Comparison of ENCODE assay signal across 2 cellular contexts in the genomic region with DNA sequence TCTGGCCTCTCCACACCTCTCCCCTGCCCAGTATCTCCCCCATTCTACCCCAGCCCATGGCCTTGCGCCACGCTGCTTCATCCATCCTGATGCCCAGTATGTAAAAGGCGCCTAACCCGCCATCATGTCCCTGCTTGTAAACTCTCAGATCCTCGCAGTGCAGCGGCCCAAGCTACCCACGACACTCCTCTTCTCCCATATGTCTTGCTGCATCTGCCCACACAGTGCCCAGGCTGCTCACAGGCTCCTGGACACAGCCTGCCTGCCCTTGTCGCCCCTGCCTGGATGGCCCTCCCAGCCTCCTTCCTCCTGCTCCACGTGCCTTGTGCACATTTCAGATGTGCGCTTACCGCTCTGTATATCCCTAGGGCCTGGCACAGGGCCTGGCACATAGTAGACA.
TF ChIP-seq lines count a peak whose summit lies in the region.

No MANE protein-coding gene starts in this region.

TF ChIP-seq in SK-N-SH treated with all-trans-retinoic acid at 6 μM for 48 hours, 23 proteins besides CTCF, POLR2A, EP300 and RAD21 (continued from another document):
- TF ChIP-seq ZNF565 (CRISPR knock-in tag; conservative IDR thresholded peaks at IDR 0.05; ENCODE audit: low read depth), result no peak
- TF ChIP-seq, protein P1, sequence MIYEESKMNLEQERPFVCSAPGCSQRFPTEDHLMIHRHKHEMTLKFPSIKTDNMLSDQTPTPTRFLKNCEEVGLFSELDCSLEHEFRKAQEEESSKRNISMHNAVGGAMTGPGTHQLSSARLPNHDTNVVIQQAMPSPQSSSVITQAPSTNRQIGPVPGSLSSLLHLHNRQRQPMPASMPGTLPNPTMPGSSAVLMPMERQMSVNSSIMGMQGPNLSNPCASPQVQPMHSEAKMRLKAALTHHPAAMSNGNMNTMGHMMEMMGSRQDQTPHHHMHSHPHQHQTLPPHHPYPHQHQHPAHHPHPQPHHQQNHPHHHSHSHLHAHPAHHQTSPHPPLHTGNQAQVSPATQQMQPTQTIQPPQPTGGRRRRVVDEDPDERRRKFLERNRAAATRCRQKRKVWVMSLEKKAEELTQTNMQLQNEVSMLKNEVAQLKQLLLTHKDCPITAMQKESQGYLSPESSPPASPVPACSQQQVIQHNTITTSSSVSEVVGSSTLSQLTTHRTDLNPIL (CRISPR knock-in tag; IDR thresholded peaks at IDR 0.05; ENCODE audit: low read depth), result no peak
- TF ChIP-seq ZNF8 (CRISPR knock-in tag; IDR thresholded peaks at IDR 0.05), result no peak
- TF ChIP-seq, protein P2, sequence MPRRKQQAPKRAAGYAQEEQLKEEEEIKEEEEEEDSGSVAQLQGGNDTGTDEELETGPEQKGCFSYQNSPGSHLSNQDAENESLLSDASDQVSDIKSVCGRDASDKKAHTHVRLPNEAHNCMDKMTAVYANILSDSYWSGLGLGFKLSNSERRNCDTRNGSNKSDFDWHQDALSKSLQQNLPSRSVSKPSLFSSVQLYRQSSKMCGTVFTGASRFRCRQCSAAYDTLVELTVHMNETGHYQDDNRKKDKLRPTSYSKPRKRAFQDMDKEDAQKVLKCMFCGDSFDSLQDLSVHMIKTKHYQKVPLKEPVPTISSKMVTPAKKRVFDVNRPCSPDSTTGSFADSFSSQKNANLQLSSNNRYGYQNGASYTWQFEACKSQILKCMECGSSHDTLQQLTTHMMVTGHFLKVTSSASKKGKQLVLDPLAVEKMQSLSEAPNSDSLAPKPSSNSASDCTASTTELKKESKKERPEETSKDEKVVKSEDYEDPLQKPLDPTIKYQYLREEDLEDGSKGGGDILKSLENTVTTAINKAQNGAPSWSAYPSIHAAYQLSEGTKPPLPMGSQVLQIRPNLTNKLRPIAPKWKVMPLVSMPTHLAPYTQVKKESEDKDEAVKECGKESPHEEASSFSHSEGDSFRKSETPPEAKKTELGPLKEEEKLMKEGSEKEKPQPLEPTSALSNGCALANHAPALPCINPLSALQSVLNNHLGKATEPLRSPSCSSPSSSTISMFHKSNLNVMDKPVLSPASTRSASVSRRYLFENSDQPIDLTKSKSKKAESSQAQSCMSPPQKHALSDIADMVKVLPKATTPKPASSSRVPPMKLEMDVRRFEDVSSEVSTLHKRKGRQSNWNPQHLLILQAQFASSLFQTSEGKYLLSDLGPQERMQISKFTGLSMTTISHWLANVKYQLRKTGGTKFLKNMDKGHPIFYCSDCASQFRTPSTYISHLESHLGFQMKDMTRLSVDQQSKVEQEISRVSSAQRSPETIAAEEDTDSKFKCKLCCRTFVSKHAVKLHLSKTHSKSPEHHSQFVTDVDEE (CRISPR knock-in tag; IDR thresholded peaks at IDR 0.05), result no peak
- no peak for TF ChIP-seq CSDC2 (CRISPR knock-in tag; IDR thresholded peaks at IDR 0.05)
- TF ChIP-seq, protein P3, sequence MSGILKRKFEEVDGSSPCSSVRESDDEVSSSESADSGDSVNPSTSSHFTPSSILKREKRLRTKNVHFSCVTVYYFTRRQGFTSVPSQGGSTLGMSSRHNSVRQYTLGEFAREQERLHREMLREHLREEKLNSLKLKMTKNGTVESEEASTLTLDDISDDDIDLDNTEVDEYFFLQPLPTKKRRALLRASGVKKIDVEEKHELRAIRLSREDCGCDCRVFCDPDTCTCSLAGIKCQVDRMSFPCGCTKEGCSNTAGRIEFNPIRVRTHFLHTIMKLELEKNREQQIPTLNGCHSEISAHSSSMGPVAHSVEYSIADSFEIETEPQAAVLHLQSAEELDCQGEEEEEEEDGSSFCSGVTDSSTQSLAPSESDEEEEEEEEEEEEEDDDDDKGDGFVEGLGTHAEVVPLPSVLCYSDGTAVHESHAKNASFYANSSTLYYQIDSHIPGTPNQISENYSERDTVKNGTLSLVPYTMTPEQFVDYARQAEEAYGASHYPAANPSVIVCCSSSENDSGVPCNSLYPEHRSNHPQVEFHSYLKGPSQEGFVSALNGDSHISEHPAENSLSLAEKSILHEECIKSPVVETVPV (CRISPR knock-in tag; IDR thresholded peaks at IDR 0.05), result no peak
- no peak for TF ChIP-seq ISL1 (CRISPR knock-in tag; IDR thresholded peaks at IDR 0.05)
- TF ChIP-seq ZFP3 (CRISPR knock-in tag; IDR thresholded peaks at IDR 0.05), result no peak
- TF ChIP-seq ZC3H10 (CRISPR knock-in tag; IDR thresholded peaks at IDR 0.05), result no peak
- TF ChIP-seq RARB (CRISPR knock-in tag; IDR thresholded peaks at IDR 0.05), result no peak
- TF ChIP-seq SNAI2 (CRISPR knock-in tag; IDR thresholded peaks at IDR 0.05), result no peak
- no peak for TF ChIP-seq PPARA (CRISPR knock-in tag; IDR thresholded peaks at IDR 0.05; ENCODE audit: borderline replicate concordance)

TF ChIP-seq in SK-N-SH, 30 proteins besides CTCF, POLR2A, EP300 and RAD21 (continued from another document):
- TF ChIP-seq, protein P4, sequence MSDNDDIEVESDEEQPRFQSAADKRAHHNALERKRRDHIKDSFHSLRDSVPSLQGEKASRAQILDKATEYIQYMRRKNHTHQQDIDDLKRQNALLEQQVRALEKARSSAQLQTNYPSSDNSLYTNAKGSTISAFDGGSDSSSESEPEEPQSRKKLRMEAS (IDR thresholded peaks at IDR 0.05; ENCODE audit: low read depth), result no peak
- TF ChIP-seq SIN3A (IDR thresholded peaks at IDR 0.05; ENCODE audit: borderline replicate concordance, low read depth, low read length), result no peak
- TF ChIP-seq MXI1 (IDR thresholded peaks at IDR 0.05; ENCODE audit: low read depth, low read length), result no peak
- no peak for TF ChIP-seq FOXJ3 (CRISPR knock-in tag; IDR thresholded peaks at IDR 0.05)
- TF ChIP-seq SMC3 (IDR thresholded peaks at IDR 0.05; ENCODE audit: low read depth, low read length), result no peak
- no peak for TF ChIP-seq NFIC (IDR thresholded peaks at IDR 0.05; ENCODE audit: borderline replicate concordance)
- no peak for TF ChIP-seq TEAD4 (IDR thresholded peaks at IDR 0.05; ENCODE audit: borderline replicate concordance, insufficient read depth)
